Comparison of ENCODE assay signal across 1 cellular context in the genomic region with DNA sequence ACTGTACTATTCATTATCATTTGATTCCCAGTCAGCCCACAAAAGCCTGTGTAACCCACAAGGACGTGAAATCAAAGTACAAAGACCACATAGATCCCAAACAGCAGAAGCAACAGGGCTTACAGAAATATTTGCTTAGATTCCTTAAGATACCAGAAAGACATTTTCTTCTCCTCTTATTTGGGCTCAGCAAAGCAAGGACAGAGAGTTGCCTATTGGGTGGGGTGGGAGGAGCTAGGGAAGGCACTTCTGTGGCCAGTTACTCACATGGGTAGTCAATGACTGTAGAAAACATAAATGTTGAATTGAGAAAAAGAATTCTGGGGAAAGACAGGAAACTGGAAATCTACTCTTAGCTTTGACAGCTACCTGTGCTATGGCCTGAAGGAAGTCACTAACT.
TF ChIP-seq lines count a peak whose summit lies in the region.

No MANE protein-coding gene starts in this region.

TF ChIP-seq in IMR-90, 13 proteins besides CTCF, POLR2A, EP300 and RAD21:
- TF ChIP-seq MXI1 (IDR thresholded peaks at IDR 0.05; ENCODE audit: borderline replicate concordance, low read depth, low read length) (no peak), FOS (IDR thresholded peaks at IDR 0.05; ENCODE audit: low read depth, low read length) (no peak), BHLHE40 (IDR thresholded peaks at IDR 0.05; ENCODE audit: low read depth, low read length) (no peak), MAFK (IDR thresholded peaks at IDR 0.05; ENCODE audit: low read depth, low read length) (no peak), SMC3 (IDR thresholded peaks at IDR 0.05; ENCODE audit: low read depth, low read length) (no peak), RCOR1 (IDR thresholded peaks at IDR 0.05; ENCODE audit: insufficient replicate concordance, low read length) (no peak)
